1 cellular context compared by ENCODE assay signal in genomic region chr11:130181295-130182272, GRCh38.
TF ChIP-seq lines count a peak whose summit lies in the region.

No MANE protein-coding gene starts in this region.

TF ChIP-seq in HepG2, 621 proteins besides CTCF, POLR2A, EP300 and RAD21 (continued from another document and continues in another):
- TF ChIP-seq TMF1 (CRISPR knock-in tag; IDR thresholded peaks at IDR 0.05; ENCODE audit: low read depth) (no peak), ZNF317 (CRISPR knock-in tag; IDR thresholded peaks at IDR 0.05) (peak; percentile 49), CBFB (CRISPR knock-in tag; IDR thresholded peaks at IDR 0.05) (peak; percentile 20; the same call in 1 of the 2 replicates), THAP9 (CRISPR knock-in tag; IDR thresholded peaks at IDR 0.05; ENCODE audit: borderline replicate concordance) (no peak; the same call in 1 of the 2 replicates), ARID2 (CRISPR knock-in tag; IDR thresholded peaks at IDR 0.05; ENCODE audit: borderline replicate concordance) (no peak), JUND (CRISPR knock-in tag; IDR thresholded peaks at IDR 0.05) (no peak), NKX3-1 (CRISPR knock-in tag; IDR thresholded peaks at IDR 0.05) (no peak), ZMYM4 (CRISPR knock-in tag; IDR thresholded peaks at IDR 0.05) (peak; percentile 94), ZFP36L1 (CRISPR knock-in tag; IDR thresholded peaks at IDR 0.05) (peak; percentile 91; the same call in 1 of the 2 replicates), ZBTB40 (IDR thresholded peaks at IDR 0.05) (peak; percentile 37; the same call in 1 of the 2 replicates), ZBTB40 (CRISPR knock-in tag; IDR thresholded peaks at IDR 0.05) (peak; percentile 97), TFE3 (CRISPR knock-in tag; IDR thresholded peaks at IDR 0.05) (peak; percentile 49), TBX2 (CRISPR knock-in tag; IDR thresholded peaks at IDR 0.05; ENCODE audit: borderline replicate concordance) (peak; percentile 95), ZNF3 (CRISPR knock-in tag; IDR thresholded peaks at IDR 0.05) (no peak), SNAPC5 (CRISPR knock-in tag; IDR thresholded peaks at IDR 0.05; ENCODE audit: borderline replicate concordance) (no peak), ZNF569 (CRISPR knock-in tag; IDR thresholded peaks at IDR 0.05; ENCODE audit: borderline replicate concordance) (no peak), ZNF501 (CRISPR knock-in tag; IDR thresholded peaks at IDR 0.05) (peak; percentile 54; the same call in 1 of the 2 replicates), RBAK (CRISPR knock-in tag; IDR thresholded peaks at IDR 0.05) (0 out of 2 replicates have a peak, but pooled peaks have one; percentile 60), RBFOX2 (IDR thresholded peaks at IDR 0.05; ENCODE audit: low read depth, low read length) (peak; percentile 60; the same call in 1 of the 2 replicates), ZFP90 (CRISPR knock-in tag; IDR thresholded peaks at IDR 0.05; ENCODE audit: borderline replicate concordance) (0 out of 2 replicates have a peak, but pooled peaks have one; percentile 44), ZNF512B (CRISPR knock-in tag; IDR thresholded peaks at IDR 0.05; ENCODE audit: borderline replicate concordance) (peak; percentile 62; the same call in 1 of the 2 replicates), ZNF710 (CRISPR knock-in tag; IDR thresholded peaks at IDR 0.05; ENCODE audit: borderline replicate concordance) (peak; percentile 80), CREM (IDR thresholded peaks at IDR 0.05) (peak; percentile 88), CREM (CRISPR knock-in tag; IDR thresholded peaks at IDR 0.05) (no peak), IRF2 (CRISPR knock-in tag; IDR thresholded peaks at IDR 0.05) (peak; percentile 81), ZNF816 (CRISPR knock-in tag; IDR thresholded peaks at IDR 0.05; ENCODE audit: borderline replicate concordance) (no peak), FOXM1 (CRISPR knock-in tag; IDR thresholded peaks at IDR 0.05) (no peak), SRF (IDR thresholded peaks at IDR 0.05; ENCODE audit: low read depth, low read length) (peak; percentile 55; the same call in 1 of the 2 replicates), HOMEZ (CRISPR knock-in tag; IDR thresholded peaks at IDR 0.05; ENCODE audit: low read depth) (peak; percentile 88), ZNF430 (CRISPR knock-in tag; IDR thresholded peaks at IDR 0.05) (no peak; the same call in none of the 2 replicates), PAX8 (CRISPR knock-in tag; IDR thresholded peaks at IDR 0.05; ENCODE audit: borderline replicate concordance) (no peak), IKZF5 (CRISPR knock-in tag; IDR thresholded peaks at IDR 0.05) (peak; percentile 68), ZNF205 (CRISPR knock-in tag; IDR thresholded peaks at IDR 0.05) (peak; percentile 49; the same call in 1 of the 2 replicates), ZNF225 (CRISPR knock-in tag; IDR thresholded peaks at IDR 0.05) (no peak), ZNF275 (CRISPR knock-in tag; IDR thresholded peaks at IDR 0.05; ENCODE audit: borderline replicate concordance) (peak; percentile 22; the same call in 1 of the 2 replicates), HOXA5 (CRISPR knock-in tag; IDR thresholded peaks at IDR 0.05) (no peak), ARNT (IDR thresholded peaks at IDR 0.05) (no peak)
